ENCODE assay signal across 1 cellular context in genomic region chr19:1513492-1514294, GRCh38.
A peak's percentile ranks its signal among the peaks of the same experiment; 100 is the strongest.
TF ChIP-seq lines count a peak whose summit lies in the region.

No MANE protein-coding gene starts in this region.

TF ChIP-seq in K562, 482 proteins besides CTCF, POLR2A, EP300 and RAD21 (continued from another document and continues in another):
- 0 out of 4 replicates have a peak, but pooled peaks of 1 of the 2 experiments have one; percentile 13 for TF ChIP-seq HDAC1 (IDR thresholded peaks at IDR 0.05)
- TF ChIP-seq GTF2A2 (tag; IDR thresholded peaks at IDR 0.05) = no peak
- TF ChIP-seq, protein P1, sequence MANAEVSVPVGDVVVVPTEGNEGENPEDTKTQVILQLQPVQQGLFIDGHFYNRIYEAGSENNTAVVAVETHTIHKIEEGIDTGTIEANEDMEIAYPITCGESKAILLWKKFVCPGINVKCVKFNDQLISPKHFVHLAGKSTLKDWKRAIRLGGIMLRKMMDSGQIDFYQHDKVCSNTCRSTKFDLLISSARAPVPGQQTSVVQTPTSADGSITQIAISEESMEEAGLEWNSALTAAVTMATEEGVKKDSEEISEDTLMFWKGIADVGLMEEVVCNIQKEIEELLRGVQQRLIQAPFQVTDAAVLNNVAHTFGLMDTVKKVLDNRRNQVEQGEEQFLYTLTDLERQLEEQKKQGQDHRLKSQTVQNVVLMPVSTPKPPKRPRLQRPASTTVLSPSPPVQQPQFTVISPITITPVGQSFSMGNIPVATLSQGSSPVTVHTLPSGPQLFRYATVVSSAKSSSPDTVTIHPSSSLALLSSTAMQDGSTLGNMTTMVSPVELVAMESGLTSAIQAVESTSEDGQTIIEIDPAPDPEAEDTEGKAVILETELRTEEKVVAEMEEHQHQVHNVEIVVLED (CRISPR knock-in tag; IDR thresholded peaks at IDR 0.05) = no peak
- TF ChIP-seq HMGN3 (IDR thresholded peaks at IDR 0.05; ENCODE audit: borderline replicate concordance, extremely low read depth, insufficient read length, low read depth, low read length) = peak; percentile 47
- peak; percentile 100 for TF ChIP-seq ZFP36 (IDR thresholded peaks at IDR 0.05; ENCODE audit: low read depth, low read length, partially characterized antibody)
- no peak for TF ChIP-seq HNRNPK (IDR thresholded peaks at IDR 0.05; ENCODE audit: low read depth, low read length, poor library complexity, severe bottlenecking)
- no peak for TF ChIP-seq HSF4 (CRISPR knock-in tag; IDR thresholded peaks at IDR 0.05; ENCODE audit: borderline replicate concordance)
- no peak for TF ChIP-seq ZNF280A (IDR thresholded peaks at IDR 0.05; ENCODE audit: low read depth, partially characterized antibody)
- TF ChIP-seq ZNF316 (IDR thresholded peaks at IDR 0.05) = no peak
- TF ChIP-seq RHOXF2B (CRISPR knock-in tag; conservative IDR thresholded peaks at IDR 0.05) = no peak
- TF ChIP-seq MLX (CRISPR knock-in tag; conservative IDR thresholded peaks at IDR 0.05) = no peak
- TF ChIP-seq, protein P2, sequence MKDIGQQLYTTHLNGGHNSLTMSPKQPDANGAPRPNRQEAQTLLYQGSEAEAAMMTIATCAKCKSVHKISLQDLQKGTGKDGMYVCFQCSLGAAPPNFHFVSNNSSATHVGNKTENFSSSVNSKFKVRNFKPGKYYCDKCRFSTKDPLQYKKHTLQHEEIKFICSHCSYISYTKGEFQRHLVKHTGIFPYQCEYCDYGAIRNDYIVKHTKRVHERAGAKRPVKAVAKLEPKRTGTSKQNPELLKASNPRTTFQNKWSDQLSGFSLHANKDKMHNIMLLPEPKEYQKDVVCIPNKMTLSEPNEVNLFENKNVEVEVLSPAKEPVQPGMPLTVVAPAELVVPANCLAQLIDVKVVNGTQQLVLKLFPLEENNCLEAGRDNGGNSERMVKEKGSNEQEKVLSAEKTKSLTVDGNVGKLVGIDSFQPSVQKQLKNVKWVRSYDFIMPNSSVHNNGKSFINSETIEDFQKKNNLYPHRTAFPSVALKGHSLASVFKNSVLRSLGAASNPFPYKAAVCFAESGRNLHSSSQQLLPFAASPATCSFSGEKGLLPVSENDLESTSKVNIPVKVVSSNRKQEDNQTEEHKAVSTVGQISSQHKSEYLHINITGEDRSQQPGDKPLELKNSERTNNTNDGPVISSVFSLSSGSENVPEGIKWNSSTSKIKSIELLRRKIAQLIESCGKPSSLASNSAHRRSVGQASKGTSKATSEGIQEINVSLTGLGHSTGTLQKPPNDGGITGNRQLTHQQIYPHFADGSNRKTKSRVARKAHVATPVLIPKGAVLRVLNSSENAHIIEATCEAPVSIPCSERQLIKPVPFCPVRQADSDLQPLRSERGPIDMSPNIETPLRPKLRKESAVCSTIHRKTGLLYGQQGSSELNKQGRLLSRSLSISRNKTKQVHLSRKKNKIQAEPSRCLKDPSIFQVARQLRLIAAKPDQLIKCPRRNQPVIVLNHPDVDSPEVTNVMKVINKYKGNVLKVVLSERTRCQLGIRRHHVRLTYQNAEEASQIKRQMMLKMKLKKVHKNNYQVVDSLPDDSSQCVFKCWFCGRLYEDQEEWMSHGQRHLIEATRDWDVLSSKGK (CRISPR knock-in tag; IDR thresholded peaks at IDR 0.05) = no peak
- no peak for TF ChIP-seq ZNF143 (CRISPR knock-in tag; IDR thresholded peaks at IDR 0.05)
- no peak for TF ChIP-seq HNRNPH1 (optimal IDR thresholded peaks at IDR 0.05; ENCODE audit: low read depth, low read length)
- TF ChIP-seq, protein P3, sequence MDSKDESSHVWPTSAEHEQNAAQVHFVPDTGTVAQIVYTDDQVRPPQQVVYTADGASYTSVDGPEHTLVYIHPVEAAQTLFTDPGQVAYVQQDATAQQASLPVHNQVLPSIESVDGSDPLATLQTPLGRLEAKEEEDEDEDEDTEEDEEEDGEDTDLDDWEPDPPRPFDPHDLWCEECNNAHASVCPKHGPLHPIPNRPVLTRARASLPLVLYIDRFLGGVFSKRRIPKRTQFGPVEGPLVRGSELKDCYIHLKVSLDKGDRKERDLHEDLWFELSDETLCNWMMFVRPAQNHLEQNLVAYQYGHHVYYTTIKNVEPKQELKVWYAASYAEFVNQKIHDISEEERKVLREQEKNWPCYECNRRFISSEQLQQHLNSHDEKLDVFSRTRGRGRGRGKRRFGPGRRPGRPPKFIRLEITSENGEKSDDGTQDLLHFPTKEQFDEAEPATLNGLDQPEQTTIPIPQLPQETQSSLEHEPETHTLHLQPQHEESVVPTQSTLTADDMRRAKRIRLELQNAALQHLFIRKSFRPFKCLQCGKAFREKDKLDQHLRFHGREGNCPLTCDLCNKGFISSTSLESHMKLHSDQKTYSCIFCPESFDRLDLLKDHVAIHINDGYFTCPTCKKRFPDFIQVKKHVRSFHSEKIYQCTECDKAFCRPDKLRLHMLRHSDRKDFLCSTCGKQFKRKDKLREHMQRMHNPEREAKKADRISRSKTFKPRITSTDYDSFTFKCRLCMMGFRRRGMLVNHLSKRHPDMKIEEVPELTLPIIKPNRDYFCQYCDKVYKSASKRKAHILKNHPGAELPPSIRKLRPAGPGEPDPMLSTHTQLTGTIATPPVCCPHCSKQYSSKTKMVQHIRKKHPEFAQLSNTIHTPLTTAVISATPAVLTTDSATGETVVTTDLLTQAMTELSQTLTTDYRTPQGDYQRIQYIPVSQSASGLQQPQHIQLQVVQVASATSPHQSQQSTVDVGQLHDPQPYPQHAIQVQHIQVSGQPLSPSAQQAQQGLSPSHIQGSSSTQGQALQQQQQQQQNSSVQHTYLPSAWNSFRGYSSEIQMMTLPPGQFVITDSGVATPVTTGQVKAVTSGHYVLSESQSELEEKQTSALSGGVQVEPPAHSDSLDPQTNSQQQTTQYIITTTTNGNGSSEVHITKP (IDR thresholded peaks at IDR 0.05; ENCODE audit: partially characterized antibody) = peak; percentile 25
- peak; percentile 95 for TF ChIP-seq EGR1 (conservative IDR thresholded peaks at IDR 0.05)
- no peak for TF ChIP-seq TAL1 (IDR thresholded peaks at IDR 0.05)
- TF ChIP-seq ZBTB8A (IDR thresholded peaks at IDR 0.05; ENCODE audit: partially characterized antibody) = no peak
- TF ChIP-seq HDAC2 (IDR thresholded peaks at IDR 0.05) = peak; percentile 77; the same call in 1 of the 2 replicates
- no peak for TF ChIP-seq RAD51 (IDR thresholded peaks at IDR 0.05; ENCODE audit: borderline replicate concordance, low read depth)
- TF ChIP-seq NFRKB (IDR thresholded peaks at IDR 0.05; ENCODE audit: low read depth) = no peak
- TF ChIP-seq ZNF75A (CRISPR knock-in tag; IDR thresholded peaks at IDR 0.05) = no peak
- TF ChIP-seq ZC3H4 (CRISPR knock-in tag; IDR thresholded peaks at IDR 0.05; ENCODE audit: borderline replicate concordance) = peak; percentile 41; the same call in 1 of the 2 replicates
- TF ChIP-seq TCF3 (CRISPR knock-in tag; IDR thresholded peaks at IDR 0.05) = 0 out of 2 replicates have a peak, but pooled peaks have one; percentile 10
- TF ChIP-seq E2F5 (CRISPR knock-in tag; IDR thresholded peaks at IDR 0.05) = no peak
- peak in 1 of 2 experiments; percentile 69; a peak in 3 of 4 replicates for TF ChIP-seq KDM1A (IDR thresholded peaks at IDR 0.05)
- TF ChIP-seq MCM3 (IDR thresholded peaks at IDR 0.05) = no peak
- TF ChIP-seq ETS1 (conservative IDR thresholded peaks at IDR 0.05; ENCODE audit: control insufficient read depth, low read depth, low read length) = no peak
- no peak for TF ChIP-seq SRSF9 (IDR thresholded peaks at IDR 0.05; ENCODE audit: borderline replicate concordance, low read depth, low read length)
- TF ChIP-seq ESRRA (IDR thresholded peaks at IDR 0.05; ENCODE audit: borderline replicate concordance, low read depth) = peak; percentile 37; the same call in 1 of the 2 replicates
- TF ChIP-seq ZC3H8 (IDR thresholded peaks at IDR 0.05) = no peak
- no peak for TF ChIP-seq C11orf30 (IDR thresholded peaks at IDR 0.05; ENCODE audit: low read depth)
- TF ChIP-seq UBTF (IDR thresholded peaks at IDR 0.05; ENCODE audit: borderline replicate concordance in 1 of 2, low read depth in 2 of 2, low read length in 2 of 2) = no peak
- no peak for TF ChIP-seq ZNF583 (CRISPR knock-in tag; IDR thresholded peaks at IDR 0.05)
- no peak for TF ChIP-seq KAT2B (IDR thresholded peaks at IDR 0.05; ENCODE audit: low read depth, low read length)
